Comparison of ENCODE assay signal across 18 cellular contexts in genomic region chr21:44749759-44750674, GRCh38. TPM values are rescaled to one million over a fixed set of nuclear protein-coding genes. Genes with fewer than 3 reads are reported as not detected.
"Had no signal": no experiment of that assay in that cellular context is flagged by ENCODE, and none has a peak within 500 bp of the region (broad histone marks: within the 10 kb centered on the region; RNA-seq: fewer than 3 reads in every experiment).

No MANE protein-coding gene starts in this region.

- H3K4me1 ChIP-seq: colonic mucosa, transverse colon had no signal

- H3K36me3 ChIP-seq: cardiac muscle cell, colonic mucosa, neutrophil, transverse colon, WERI-Rb-1 had no signal

- H3K4me3 ChIP-seq: cardiac muscle cell, colonic mucosa, transverse colon had no signal

- ATAC-seq: activated CD8-positive, alpha-beta T cell treated with anti-CD3 and anti-CD28 coated beads for 36 hours; activated T-cell treated with anti-CD3 and anti-CD28 coated beads, Interleukin-2, amount 50 U/mL, for 4 hours; esophagus mucosa; stimulated activated naive B cell treated with anti-CD40 and anti-IgM and Interleukin-4, amounts not matched to agents 10 μg/mL and 1 μg/mL and 100 μg/mL, for 72 hours had no signal

- H3K36me3 Mint-ChIP-seq: activated naive CD4-positive, alpha-beta T cell treated with anti-CD3 and anti-CD28 coated beads, Interleukin-2, amount 50 U/mL, for 72 hours had no signal

- DNase-seq: activated CD4-positive, alpha-beta T cell treated with anti-CD3 and anti-CD28 coated beads for 4 hours; activated CD8-positive, alpha-beta T cell treated with anti-CD3 and anti-CD28 coated beads for 36 hours; activated gamma-delta T cell; activated T-cell treated with anti-CD3 and anti-CD28 coated beads, Interleukin-2, amount 50 U/mL, for 4 hours; colonic mucosa; kidney glomerular epithelial cell; midbrain; stimulated activated CD4-positive, alpha-beta T cell treated with anti-CD3 and anti-CD28 coated beads, Interleukin-2, amount 100 ng/mL, for 48 hours; stimulated activated naive B cell treated with anti-CD40 and anti-IgM and Interleukin-4, amounts not matched to agents 10 μg/mL and 1 μg/mL and 100 μg/mL, for 72 hours; substantia nigra; transverse colon; WERI-Rb-1 had no signal

- H3K9me3 ChIP-seq: colonic mucosa, neutrophil, transverse colon had no signal

- H3K27me3 ChIP-seq: colonic mucosa had no signal

- H3K27ac Mint-ChIP-seq: activated CD8-positive, alpha-beta T cell treated with anti-CD3 and anti-CD28 coated beads for 36 hours; activated naive CD4-positive, alpha-beta T cell treated with anti-CD3 and anti-CD28 coated beads, Interleukin-2, amount 50 U/mL, for 72 hours; stimulated activated naive B cell treated with anti-CD40 and anti-IgM and Interleukin-4, amounts not matched to agents 10 μg/mL and 1 μg/mL and 100 μg/mL, for 72 hours had no signal

- H3K4me3 Mint-ChIP-seq: activated CD8-positive, alpha-beta T cell treated with anti-CD3 and anti-CD28 coated beads for 36 hours; activated T-cell treated with anti-CD3 and anti-CD28 coated beads, Interleukin-2, amount 50 U/mL, for 4 hours; stimulated activated naive B cell treated with anti-CD40 and anti-IgM and Interleukin-4, amounts not matched to agents 10 μg/mL and 1 μg/mL and 100 μg/mL, for 72 hours had no signal

- H3K27ac ChIP-seq: cardiac muscle cell, colonic mucosa, neutrophil, transverse colon, WERI-Rb-1 had no signal

- H3K9me3 Mint-ChIP-seq: activated CD8-positive, alpha-beta T cell treated with anti-CD3 and anti-CD28 coated beads for 36 hours; activated naive CD4-positive, alpha-beta T cell treated with anti-CD3 and anti-CD28 coated beads, Interleukin-2, amount 50 U/mL, for 72 hours; activated T-cell treated with anti-CD3 and anti-CD28 coated beads, Interleukin-2, amount 50 U/mL, for 4 hours had no signal

RNA-seq across cellular contexts. Expression of gene TSPEAR, which starts 38.6 kb away (rescaled TPM):
- total RNA-seq: activated CD8-positive, alpha-beta T cell treated with anti-CD3 and anti-CD28 coated beads for 36 hours; activated naive CD4-positive, alpha-beta T cell treated with anti-CD3 and anti-CD28 coated beads, Interleukin-2, amount 50 U/mL, for 72 hours; activated T-cell treated with anti-CD3 and anti-CD28 coated beads, Interleukin-2, amount 50 U/mL, for 4 hours; colonic mucosa; T-helper 1 cell treated with Interleukin-12 subunit alpha and Interleukin-12 subunit beta and Interleukin-4 antibody, amounts not matched to agents 30 ng/mL and 1 ng/mL, for 36 hours; transverse colon had no signal

RNA-seq across cellular contexts. Expression of gene KRTAP10-12, which starts 53.0 kb away (rescaled TPM):
- total RNA-seq: activated CD8-positive, alpha-beta T cell treated with anti-CD3 and anti-CD28 coated beads for 36 hours; activated naive CD4-positive, alpha-beta T cell treated with anti-CD3 and anti-CD28 coated beads, Interleukin-2, amount 50 U/mL, for 72 hours; activated T-cell treated with anti-CD3 and anti-CD28 coated beads, Interleukin-2, amount 50 U/mL, for 4 hours; cardiac muscle cell; colonic mucosa; esophagus mucosa; liver; T-helper 1 cell treated with Interleukin-12 subunit alpha and Interleukin-12 subunit beta and Interleukin-4 antibody, amounts not matched to agents 30 ng/mL and 1 ng/mL, for 36 hours; transverse colon had no signal
- polyA plus RNA-seq: cardiac muscle cell, liver had no signal
